ENCODE assay signal across 18 cellular contexts in the genomic region with DNA sequence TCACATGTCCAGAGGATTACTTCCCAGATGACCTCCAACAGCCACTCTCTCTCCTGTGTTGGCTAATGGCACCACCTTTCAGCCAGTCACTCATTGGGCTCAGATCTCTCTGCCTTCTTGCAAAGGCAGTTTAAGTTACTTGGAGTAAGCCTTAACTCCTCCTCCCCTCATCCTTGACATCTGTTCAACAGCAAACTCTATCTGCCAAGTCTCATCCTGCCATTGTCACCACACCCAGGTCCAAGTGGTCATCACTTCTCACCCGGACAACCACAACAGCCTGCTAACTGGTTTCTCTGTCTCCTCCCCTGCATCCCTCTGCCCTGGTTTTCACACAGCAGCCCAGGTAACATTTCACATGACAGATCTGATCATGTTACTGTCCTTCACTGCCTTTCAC. TPM values are rescaled to one million over a fixed set of nuclear protein-coding genes. Genes with fewer than 3 reads are reported as not detected.
DNase-seq lines count a peak whose midpoint lies in the region; FAIRE-seq and TF ChIP-seq lines count a peak whose summit lies in the region.
"Had no signal": no experiment of that assay in that cellular context is flagged by ENCODE, and none has a peak within 500 bp of the region (broad histone marks: within the 10 kb centered on the region; RNA-seq: fewer than 3 reads in every experiment).

No MANE protein-coding gene starts in this region.

- H2AK5ac ChIP-seq in mesendoderm (ENCODE audit: low read length), result no peak overlapping the region

- BruUV-seq in MCF 10A (replicated peaks; lab: Mats Ljungman, UMichigan) (no TSS peak), mammary epithelial cell (replicated peaks; lab: Mats Ljungman, UMichigan) (no TSS peak)

- in situ Hi-C loops in mammary epithelial cell (cut with MboI; ENCODE audit: low sequenced_read_pairs in 2 of 2), result no loop called here

- intact Hi-C loops in MCF 10A (cut with micrococcal nuclease), result no loop called here
- intact Hi-C loops in mammary epithelial cell (cut with micrococcal nuclease), result loop anchor here (5.0 kb wide), 1 partner anchor 297 kb away; no protein-coding TSS in a partner anchor
- intact Hi-C loops in esophagus squamous epithelium (cut with DNase I), result no loop called here
- intact Hi-C loops in posterior vena cava (cut with DNase I), result no loop called here
- intact Hi-C loops in adrenal gland (cut with DNase I), result no loop called here

- H3K4me1 Mint-ChIP-seq in MCF 10A (ENCODE audit: insufficient read depth, unreplicated experiment) (peaks cover 16% of the 10 kb centered on the region), astrocyte (ENCODE audit: low read depth, unreplicated experiment) (peaks cover 55% of the 10 kb centered on the region)

- H3K36me3 ChIP-seq in mammary epithelial cell (ENCODE audit: insufficient read depth, low read length) (no peaks in the 10 kb centered on the region), astrocyte (ENCODE audit: insufficient read depth, low read length) (no peaks in the 10 kb centered on the region), mesendoderm (ENCODE audit: control insufficient read depth, insufficient read depth, low read length) (peaks cover 7% of the 10 kb centered on the region), esophagus squamous epithelium (peaks cover 0 to 84% (median 0%) of the 10 kb centered on the region in 3 donors), adrenal gland (replicated peaks in 1 of 2) (no peaks in the 10 kb centered on the region)

- no peak for TF ChIP-seq CTCF in MCF 10A (IDR thresholded peaks at IDR 0.05; ENCODE audit: unreplicated experiment)
- no peak for TF ChIP-seq CTCF in mammary epithelial cell (conservative IDR thresholded peaks at IDR 0.05 in 1 of 2, IDR thresholded peaks at IDR 0.05 in 1 of 2; ENCODE audit: extremely low read depth in 1 of 2, insufficient read depth in 1 of 2, low read depth in 1 of 2, low read length in 2 of 2)
- TF ChIP-seq CTCF in astrocyte (IDR thresholded peaks at IDR 0.05; ENCODE audit: insufficient read depth, low read depth, low read length), result no peak
- no peak for TF ChIP-seq CTCF in esophagus squamous epithelium (IDR thresholded peaks at IDR 0.05)
- TF ChIP-seq CTCF in adrenal gland (IDR thresholded peaks at IDR 0.05), result no peak

- H4K5ac ChIP-seq in mesendoderm (ENCODE audit: low read length), result no peak overlapping the region

- dilution Hi-C loops in mammary epithelial cell (cut with HindIII; ENCODE audit: low sequenced_read_pairs), result no loop called here

- H3K9me3 Mint-ChIP-seq in MCF 10A (ENCODE audit: unreplicated experiment) (no peaks in the 10 kb centered on the region), astrocyte (ENCODE audit: unreplicated experiment) (no peaks in the 10 kb centered on the region)

- no peak overlapping the region for H3K9ac ChIP-seq in mammary epithelial cell (ENCODE audit: insufficient read depth, low read length)
- peak overlapping the region; percentile 30 for H3K9ac ChIP-seq in astrocyte (ENCODE audit: low read length)
- no peak overlapping the region for H3K9ac ChIP-seq in mesendoderm (ENCODE audit: low read length)

- peak overlapping the region; percentile 10 for H3K27ac Mint-ChIP-seq in MCF 10A (ENCODE audit: low read depth, unreplicated experiment)
- peak overlapping the region; percentile 74 for H3K27ac Mint-ChIP-seq in astrocyte (ENCODE audit: unreplicated experiment)

- no peak overlapping the region for H4K8ac ChIP-seq in mesendoderm (ENCODE audit: low read depth, low read length)

- H3K18ac ChIP-seq in mesendoderm (ENCODE audit: low read length), result no peak overlapping the region

- no peaks in the 10 kb centered on the region for H3K79me1 ChIP-seq in mesendoderm (ENCODE audit: low read length)

- peaks cover 16% of the 10 kb centered on the region for H3K4me1 ChIP-seq in mammary epithelial cell (ENCODE audit: insufficient read depth, low read length)
- H3K4me1 ChIP-seq in astrocyte (ENCODE audit: insufficient read depth, low read length), result peaks cover 39% of the 10 kb centered on the region
- peaks cover 14% of the 10 kb centered on the region for H3K4me1 ChIP-seq in mesendoderm (ENCODE audit: control insufficient read depth, low read depth, low read length)
- peaks cover 0 to 7% (median 0%) of the 10 kb centered on the region in 3 donors for H3K4me1 ChIP-seq in esophagus squamous epithelium
- H3K4me1 ChIP-seq in adrenal gland (replicated peaks in 1 of 2), result peaks cover 0 to 6% of the 10 kb centered on the region in 2 donors

- H2BK15ac ChIP-seq in mesendoderm (replicated peaks; ENCODE audit: low read depth), result no peak overlapping the region

- TF ChIP-seq POLR2A in esophagus squamous epithelium (IDR thresholded peaks at IDR 0.05) (no peak), adrenal gland (IDR thresholded peaks at IDR 0.05) (no peak)

- CTCF ChIA-PET in MCF 10A (lab: Yijun Ruan, JAX), result no interaction called here
- CTCF ChIA-PET in mammary epithelial cell (lab: Charles Lee; ENCODE audit: low non-redundant PET), result no interaction called here

- POLR2A ChIA-PET in MCF 10A (lab: Yijun Ruan, JAX), result no interaction called here

- no peak for FAIRE-seq in astrocyte (lab: Jason Lieb, UNC)
- FAIRE-seq: A204.1, endometrium, GM12891 had no signal

- H3K36me3 Mint-ChIP-seq in MCF 10A (ENCODE audit: insufficient read depth, unreplicated experiment) (peaks cover 35% of the 10 kb centered on the region), astrocyte (ENCODE audit: low read depth, unreplicated experiment) (peaks cover 26% of the 10 kb centered on the region)

- H2AFZ ChIP-seq in mammary epithelial cell (ENCODE audit: low read depth, low read length), result no peak overlapping the region
- H2AFZ ChIP-seq in astrocyte (ENCODE audit: low read depth, low read length), result no peak overlapping the region

- H3K4ac ChIP-seq in mesendoderm (ENCODE audit: low read depth, low read length), result no peak overlapping the region

- H3K9me3 ChIP-seq in mammary epithelial cell (replicated peaks; ENCODE audit: insufficient read depth, low read length) (no peaks in the 10 kb centered on the region), astrocyte (ENCODE audit: insufficient read depth, low read depth, low read length) (no peaks in the 10 kb centered on the region), esophagus squamous epithelium (no peaks in the 10 kb centered on the region), adrenal gland (replicated peaks in 1 of 3) (no peaks in the 10 kb centered on the region)
- H3K9me3 ChIP-seq: BE2C, mucosa of descending colon had no signal

- H3K27me3 ChIP-seq in mammary epithelial cell (ENCODE audit: insufficient read depth, low read length) (no peaks in the 10 kb centered on the region), astrocyte (ENCODE audit: insufficient read depth, low read length) (no peaks in the 10 kb centered on the region), mesendoderm (ENCODE audit: insufficient read depth, low read length, poor library complexity) (no peaks in the 10 kb centered on the region), esophagus squamous epithelium (no peaks in the 10 kb centered on the region), adrenal gland (no peaks in the 10 kb centered on the region)
- H3K27me3 ChIP-seq: BE2C had no signal

- no peak overlapping the region for H3K4me3 Mint-ChIP-seq in MCF 10A (ENCODE audit: unreplicated experiment)
- H3K4me3 Mint-ChIP-seq in astrocyte (ENCODE audit: unreplicated experiment), result no peak overlapping the region

- H3K23ac ChIP-seq in mesendoderm (ENCODE audit: low read length), result no peak overlapping the region

- H3K27me3 Mint-ChIP-seq in MCF 10A (ENCODE audit: insufficient read depth, unreplicated experiment) (no peaks in the 10 kb centered on the region), astrocyte (ENCODE audit: low read depth, unreplicated experiment) (no peaks in the 10 kb centered on the region)

- no peaks in the 10 kb centered on the region for H3K79me2 ChIP-seq in mammary epithelial cell (ENCODE audit: insufficient read depth, low read length)
- no peaks in the 10 kb centered on the region for H3K79me2 ChIP-seq in astrocyte (ENCODE audit: insufficient read depth, low read length)
- H3K79me2 ChIP-seq in mesendoderm (ENCODE audit: control insufficient read depth, insufficient read depth, low read length), result no peaks in the 10 kb centered on the region

- WGBS in mammary epithelial cell (ENCODE audit: low coverage, missing lambda C conversion rate), result 100% methylated on average over 1 of the region's 1 CpG
- no CpG with 5 or more reads among the region's 1 CpG for whole genome bisulfite sequencing in mesendoderm (ENCODE audit: extremely low coverage, insufficient coverage, low lambda C conversion rate)
- 75 to 82% methylated on average over 1 of the region's 1 CpG for WGBS in esophagus squamous epithelium, 2 donors
- 94 to 100% (median 97%) methylated on average over 1 of the region's 1 CpG for WGBS in adrenal gland, 4 donors

- no peak overlapping the region for H2BK120ac ChIP-seq in mesendoderm (ENCODE audit: low read depth, low read length)

- H3K27ac ChIP-seq in mammary epithelial cell (ENCODE audit: insufficient read depth, low read depth, low read length), result no peak overlapping the region
- H3K27ac ChIP-seq in astrocyte (ENCODE audit: low read depth, low read length), result peak overlapping the region; percentile 62
- H3K27ac ChIP-seq in mesendoderm (ENCODE audit: low read depth, low read length), result peak overlapping the region; percentile 3
- H3K27ac ChIP-seq in esophagus squamous epithelium, result no peak overlapping the region
- no peak overlapping the region for H3K27ac ChIP-seq in adrenal gland

- H3K4me3 ChIP-seq in mammary epithelial cell (replicated peaks in 1 of 3; ENCODE audit: insufficient read depth in 1 of 3, low read depth in 2 of 3, low read length in 3 of 3) (no peak overlapping the region), astrocyte (ENCODE audit: insufficient read depth, low read depth, low read length) (no peak overlapping the region), mesendoderm (ENCODE audit: low read length) (no peak overlapping the region), esophagus squamous epithelium (no peak overlapping the region), adrenal gland (no peak overlapping the region)
- H3K4me3 ChIP-seq: mucosa of descending colon had no signal

- DNase-seq in MCF 10A (ENCODE audit: unreplicated experiment), result no peak
- no peak for DNase-seq in mammary epithelial cell
- no peak for DNase-seq in astrocyte (ENCODE audit: low read depth)
- no peak for DNase-seq in mesendoderm
- DNase-seq in NCI-H1092 treated with DMSO at 0.1 percent for 48 hours (lab: John Stamatoyannopoulos, UW), result no peak
- DNase-seq in esophagus squamous epithelium (lab: John Stamatoyannopoulos, UW), result no peak
- no peak for DNase-seq in posterior vena cava (ENCODE audit: low spot score)
- no peak for DNase-seq in adrenal gland
- DNase-seq: activated T-cell treated with anti-CD3 and anti-CD28 coated beads, Interleukin-2, amount 50 U/mL, for 1 hour; BE2C; DND-41; mucosa of descending colon; NCI-H1436; NCI-H524 treated with DMSO at 0.1 percent for 48 hours; occipital lobe had no signal

- H3K56ac ChIP-seq in mesendoderm (ENCODE audit: low read length), result peak overlapping the region; percentile 45

- H3K4me2 ChIP-seq in mammary epithelial cell (ENCODE audit: insufficient read depth, low read depth, low read length), result no peak overlapping the region
- H3K4me2 ChIP-seq in astrocyte (ENCODE audit: low read length), result peak overlapping the region; percentile 35
- no peak overlapping the region for H3K4me2 ChIP-seq in mesendoderm (ENCODE audit: low read length)

- peak overlapping the region; percentile 11 for H2BK5ac ChIP-seq in mesendoderm (ENCODE audit: low read length)

- H4K20me1 ChIP-seq in mammary epithelial cell (ENCODE audit: insufficient read depth, low read length) (no peaks in the 10 kb centered on the region), astrocyte (ENCODE audit: insufficient read depth, low read length) (no peaks in the 10 kb centered on the region)

RNA-seq across cellular contexts. Expression of a gene that starts 58.5 kb away (rescaled TPM):
- 32.7 and 34.1 TPM in 2 replicates for total RNA-seq in MCF 10A (2022)
- 10 to 100 TPM; 28.3 to 31.7 TPM for total RNA-seq in mammary epithelial cell
- 9.0 TPM for polyA plus RNA-seq in mammary epithelial cell
- 10.7 TPM for polyA minus RNA-seq in mammary epithelial cell
- 39.8 and 48.9 TPM in 2 replicates for total RNA-seq in astrocyte
- 43.9 TPM for polyA plus RNA-seq in mesendoderm (2013, experiment 1 of 2)
- 45.1 TPM for polyA plus RNA-seq in mesendoderm (2013, experiment 2 of 2)
- total RNA-seq in esophagus squamous epithelium, result 10 to 100 TPM in 3 of 4 donors, 1 to 10 TPM in 1; 9.0 to 24.9 (median 17.4) TPM
- 10 to 100 TPM; 31.7 to 32.2 TPM for total RNA-seq in posterior vena cava
- 10 to 100 TPM; 17.5 to 50.4 (median 44.3) TPM for total RNA-seq in adrenal gland
- polyA plus RNA-seq in adrenal gland, result 1 to 10 TPM; 7.0 to 9.9 (median 7.2) TPM

Comparison
In these comparisons a context has a peak if more than half of its experiments do, and no peak if none do; other contexts are left out.
1. H3K27ac ChIP-seq: peak in astrocyte (single experiment) and mesendoderm (single experiment); none in mammary epithelial cell (single experiment), esophagus squamous epithelium (0 of 4) and adrenal gland (0 of 5).